Comparison of ENCODE assay signal across 9 cellular contexts in the genomic region with DNA sequence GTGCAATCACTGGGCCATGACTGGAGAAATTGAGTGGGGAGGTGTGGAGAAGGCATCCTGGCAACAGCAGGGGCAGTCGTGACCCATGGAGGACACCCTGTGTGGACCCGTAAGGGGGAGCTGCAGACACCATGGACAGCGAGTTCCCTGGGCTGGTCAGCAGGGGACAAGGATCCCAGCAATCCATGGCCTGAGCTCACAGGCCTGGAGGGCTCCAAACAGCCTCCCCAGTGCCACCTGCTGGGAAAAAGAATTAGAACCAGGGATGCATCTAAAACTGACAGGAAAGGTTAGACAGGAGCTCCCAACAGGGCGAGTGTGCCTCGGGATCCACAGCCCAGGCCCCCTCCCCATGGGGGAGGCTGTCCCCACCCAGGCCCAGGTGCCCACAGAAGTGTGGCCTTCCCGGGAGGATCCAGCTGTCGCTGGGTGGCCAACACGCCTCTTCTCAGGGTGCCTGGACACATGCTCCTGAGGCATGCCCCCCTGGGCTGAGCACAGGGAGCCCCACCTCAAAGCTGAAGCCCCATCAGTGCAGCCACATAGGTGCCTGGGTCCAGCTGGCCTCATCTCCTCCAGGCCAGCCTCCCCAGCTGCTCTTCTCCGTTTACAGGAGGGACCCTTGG. TPM values are rescaled to one million over a fixed set of nuclear protein-coding genes. Genes with fewer than 3 reads are reported as not detected.
A peak's percentile ranks its signal among the peaks of the same experiment; 100 is the strongest.
DNase-seq lines count a peak whose midpoint lies in the region; ATAC-seq, FAIRE-seq and TF ChIP-seq lines count a peak whose summit lies in the region.
"Had no signal": no experiment of that assay in that cellular context is flagged by ENCODE, and none has a peak within 500 bp of the region (broad histone marks: within the 10 kb centered on the region; RNA-seq: fewer than 3 reads in every experiment).

No MANE protein-coding gene starts in this region.

- H3K27ac ChIP-seq in pancreas, result no peak overlapping the region

- H3K36me3 ChIP-seq in pancreas, result no peaks in the 10 kb centered on the region

- ATAC-seq in T-helper 17 cell (peak; percentile 56), pancreas (peak; percentile 83 to 96 (median 94)), HG03457 (IDR thresholded peaks at IDR 0.05; ENCODE audit: unreplicated experiment) (no peak)

- H3K4me1 Mint-ChIP-seq in T-helper 17 cell, result no peaks in the 10 kb centered on the region
- H3K4me1 Mint-ChIP-seq: CD4-positive, CD25-positive, alpha-beta regulatory T cell had no signal

- no peaks in the 10 kb centered on the region for H3K27me3 ChIP-seq in pancreas

- H3K9me3 ChIP-seq in T-helper 17 cell (ENCODE audit: control insufficient read depth, low read length, poor library complexity, severe bottlenecking) (no peaks in the 10 kb centered on the region), pancreas (no peaks in the 10 kb centered on the region)

- WGBS in pancreas, 2 donors, result 24 to 32% methylated on average over 9 of the region's 9 CpGs

- H3K4me3 Mint-ChIP-seq in T-helper 17 cell, result no peak overlapping the region
- H3K4me3 Mint-ChIP-seq: CD4-positive, CD25-positive, alpha-beta regulatory T cell had no signal

- DNase-seq in NCI-H2081 (lab: John Stamatoyannopoulos, UW) (peak; percentile 30 to 42), NCI-H2081 treated with DMSO at 0.1 percent for 48 hours (lab: John Stamatoyannopoulos, UW) (no peak), T-helper 17 cell (no peak), foreskin melanocyte (peak; percentile 40), pancreas (peak; percentile 67 to 82 (median 70)), mesenteric fat pad (ENCODE audit: low spot score) (no peak)

- intact Hi-C loops in pancreas (cut with DNase I), result no loop called here

- TF ChIP-seq CTCF in LNCAP (IDR thresholded peaks at IDR 0.05), result peak; percentile 51
- TF ChIP-seq CTCF in pancreas (IDR thresholded peaks at IDR 0.05), result peak in 3 of 4 donors; percentile 15 to 59 (median 49)

- H3K27ac Mint-ChIP-seq in T-helper 17 cell, result no peak overlapping the region
- H3K27ac Mint-ChIP-seq: CD4-positive, CD25-positive, alpha-beta regulatory T cell had no signal

- no peak overlapping the region for H3K4me3 ChIP-seq in pancreas

- FAIRE-seq in pancreas (lab: Jason Lieb, UNC), result no peak

- H3K27me3 Mint-ChIP-seq in T-helper 17 cell, result peaks cover 18% of the 10 kb centered on the region

- H3K36me3 Mint-ChIP-seq in T-helper 17 cell (ENCODE audit: low read depth), result no peaks in the 10 kb centered on the region
- H3K36me3 Mint-ChIP-seq: CD4-positive, CD25-positive, alpha-beta regulatory T cell had no signal

- no peaks in the 10 kb centered on the region for H3K4me1 ChIP-seq in pancreas

RNA-seq across cellular contexts. Expression of a gene that starts 20.5 kb away (rescaled TPM):
- total RNA-seq in T-helper 17 cell, result under 1 TPM in 1 of 2 donors, not detected in 1; 0.18 TPM
- total RNA-seq in pancreas, result 10 to 100 TPM; 46.4 to 76.0 (median 64.6) TPM
- polyA plus RNA-seq in pancreas, result 10 to 100 TPM; 32.4 to 62.9 TPM
- total RNA-seq in mesenteric fat pad, result not detected
- total RNA-seq: CD4-positive, CD25-positive, alpha-beta regulatory T cell had no signal
- polyA plus RNA-seq: CD4-positive, CD25-positive, alpha-beta regulatory T cell had no signal

RNA-seq across cellular contexts. Expression of a gene that starts 28.1 kb away (rescaled TPM):
- total RNA-seq in T-helper 17 cell (not detected), pancreas (under 1 TPM in 1 of 6 donors, not detected in 5; 0.76 TPM), mesenteric fat pad (0.32 TPM)
- polyA plus RNA-seq in pancreas, result under 1 TPM; 0.07 to 0.08 TPM
- total RNA-seq: CD4-positive, CD25-positive, alpha-beta regulatory T cell had no signal
- polyA plus RNA-seq: CD4-positive, CD25-positive, alpha-beta regulatory T cell had no signal

RNA-seq across cellular contexts. Expression of a gene that starts 55.4 kb away (rescaled TPM):
- not detected for total RNA-seq in T-helper 17 cell
- 1 to 10 TPM in 2 of 6 donors, under 1 TPM in 4; 0.14 to 1.5 (median 0.45) TPM for total RNA-seq in pancreas
- 1 to 10 TPM; 2.0 TPM for polyA plus RNA-seq in pancreas
- total RNA-seq in mesenteric fat pad, result not detected
- total RNA-seq: CD4-positive, CD25-positive, alpha-beta regulatory T cell had no signal
- polyA plus RNA-seq: CD4-positive, CD25-positive, alpha-beta regulatory T cell had no signal

Comparison
In these comparisons a context has a peak if more than half of its experiments do, and no peak if none do; other contexts are left out.
1. DNase-seq: peak in NCI-H2081 (2 of 2), foreskin melanocyte (single experiment) and pancreas (6 of 6); none in NCI-H2081 treated with DMSO at 0.1 percent for 48 hours (single experiment), T-helper 17 cell (0 of 3) and mesenteric fat pad (single experiment).
2. RNA of a gene that starts 20.5 kb away (total RNA-seq): 46.4 to 76.0 TPM in pancreas; 0.18 TPM in T-helper 17 cell and not detected in mesenteric fat pad (single experiment); every median in the first group is over 10 times any median in the second.